In genomic region chrX:791479-792034, GRCh38 we compare ENCODE assay signal across 23 cellular contexts.
DNase-seq lines count a peak whose midpoint lies in the region; ATAC-seq, FAIRE-seq and TF ChIP-seq lines count a peak whose summit lies in the region.
"Had no signal": no experiment of that assay in that cellular context is flagged by ENCODE, and none has a peak within 500 bp of the region (broad histone marks: within the 10 kb centered on the region; RNA-seq: fewer than 3 reads in every experiment).

No MANE protein-coding gene starts in this region.

- H3K79me2 ChIP-seq in GM23338 (replicated peaks; ENCODE audit: insufficient read depth), result no peaks in the 10 kb centered on the region
- H3K79me2 ChIP-seq in neural progenitor cell (ENCODE audit: low read depth), result no peaks in the 10 kb centered on the region

- peaks cover 95% of the 10 kb centered on the region for H3K9me3 Mint-ChIP-seq in GM23338
- H3K9me3 Mint-ChIP-seq in neural progenitor cell, result no peaks in the 10 kb centered on the region

- H3K4me1 ChIP-seq in GM23338 (ENCODE audit: insufficient read depth), result peaks cover 23% of the 10 kb centered on the region
- peaks cover 18% of the 10 kb centered on the region for H3K4me1 ChIP-seq in NT2/D1 (ENCODE audit: insufficient read depth, insufficient read length)
- H3K4me1 ChIP-seq in neural progenitor cell, result peaks cover 33% of the 10 kb centered on the region
- H3K4me1 ChIP-seq: A549 had no signal

- peaks cover 32% of the 10 kb centered on the region; the same call in 2 of the 3 replicates for H3K36me3 Mint-ChIP-seq in GM23338 (ENCODE audit: low read depth)
- H3K36me3 Mint-ChIP-seq in neural progenitor cell, result no peaks in the 10 kb centered on the region

- H3K36me3 ChIP-seq in GM23338 (ENCODE audit: insufficient read depth) (no peaks in the 10 kb centered on the region), NT2/D1 (ENCODE audit: insufficient read depth, insufficient read length, low read length) (no peaks in the 10 kb centered on the region), neural progenitor cell (no peaks in the 10 kb centered on the region)
- H3K36me3 ChIP-seq: BLaER1 had no signal

- no peaks in the 10 kb centered on the region for H3K9me2 ChIP-seq in GM23338 (ENCODE audit: insufficient read depth)
- H3K9me2 ChIP-seq: SK-N-SH had no signal

- DNase-seq in GM23338 (ENCODE audit: low spot score) (peak; percentile 84), NT2/D1 (ENCODE audit: low read depth, low spot score) (peak; percentile 89), iPS DF 4.7 (ENCODE audit: extremely low read depth, low spot score) (peak; percentile 49), neural progenitor cell (ENCODE audit: low spot score) (peak; percentile 66), hippocampal formation (lab: John Stamatoyannopoulos, UW) (no peak), GM12892 (ENCODE audit: insufficient read length) (no peak), AG20443 (ENCODE audit: low spot score) (no peak), amygdala (lab: John Stamatoyannopoulos, UW) (no peak)
- DNase-seq: Calu3; CD4-positive, alpha-beta memory T cell; HCEC 1CT; KG1; MV-4-11; NCI-H1694 treated with DMSO at 0.1 percent for 48 hours; NCI-H226; NCI-H524 treated with DMSO at 0.1 percent for 48 hours; PC-3; RPMI8226; SHP77 treated with DMSO at 0.1 percent for 48 hours; SK-N-SH had no signal

- H3K9ac ChIP-seq in NT2/D1 (ENCODE audit: insufficient read length, low read depth), result no peak overlapping the region
- H3K9ac ChIP-seq in neural progenitor cell, result no peak overlapping the region
- H3K9ac ChIP-seq: BLaER1, SK-N-SH had no signal

- FAIRE-seq in GM12892 (lab: Jason Lieb, UNC), result no peak
- FAIRE-seq: A549, GM12891 had no signal

- H3K4me2 ChIP-seq in GM23338 (peak overlapping the region; percentile 31), neural progenitor cell (peak overlapping the region; percentile 79)
- H3K4me2 ChIP-seq: A549, BLaER1, SK-N-SH had no signal

- no peak overlapping the region for H2AFZ ChIP-seq in GM23338
- no peak overlapping the region for H2AFZ ChIP-seq in neural progenitor cell (replicated peaks)

- peaks cover 5% of the 10 kb centered on the region for H3K27me3 Mint-ChIP-seq in GM23338 (ENCODE audit: insufficient read depth, low read depth, poor library complexity)
- peaks cover 17% of the 10 kb centered on the region for H3K27me3 Mint-ChIP-seq in neural progenitor cell (ENCODE audit: insufficient read depth, low read depth)

- H4K20me1 ChIP-seq in GM23338 (replicated peaks; ENCODE audit: insufficient read depth), result no peaks in the 10 kb centered on the region
- peaks cover 8% of the 10 kb centered on the region for H4K20me1 ChIP-seq in neural progenitor cell (ENCODE audit: low read depth)
- H4K20me1 ChIP-seq: BLaER1 had no signal

- no peak overlapping the region for H3K27ac Mint-ChIP-seq in GM23338
- no peak overlapping the region for H3K27ac Mint-ChIP-seq in neural progenitor cell
- H3K27ac Mint-ChIP-seq: CD4-positive, alpha-beta memory T cell had no signal

- peak; percentile 86 for ATAC-seq in GM23338
- ATAC-seq: A549, PC-3 had no signal

- H3K4me3 Mint-ChIP-seq in GM23338 (no peak overlapping the region), neural progenitor cell (no peak overlapping the region)
- H3K4me3 Mint-ChIP-seq: CD4-positive, alpha-beta memory T cell had no signal

- H3K27me3 ChIP-seq in GM23338 (ENCODE audit: insufficient read depth), result no peaks in the 10 kb centered on the region
- peaks cover 9% of the 10 kb centered on the region for H3K27me3 ChIP-seq in NT2/D1 (ENCODE audit: insufficient read depth, insufficient read length)
- peaks cover 24% of the 10 kb centered on the region for H3K27me3 ChIP-seq in neural progenitor cell
- H3K27me3 ChIP-seq: BLaER1 had no signal

- H3K9me3 ChIP-seq in NT2/D1 (ENCODE audit: insufficient read depth, low read length) (no peaks in the 10 kb centered on the region), neural progenitor cell (ENCODE audit: low read depth) (no peaks in the 10 kb centered on the region)
- H3K9me3 ChIP-seq: A549, BLaER1, SK-N-SH had no signal

- peaks cover 4% of the 10 kb centered on the region; the same call in 1 of the 3 replicates for H3K4me1 Mint-ChIP-seq in GM23338
- peaks cover 28% of the 10 kb centered on the region for H3K4me1 Mint-ChIP-seq in neural progenitor cell

- TF ChIP-seq CTCF in GM23338 (conservative IDR thresholded peaks at IDR 0.05; ENCODE audit: low read depth in 2 of 2) (no peak), neural progenitor cell (IDR thresholded peaks at IDR 0.05) (no peak)

- peak overlapping the region; percentile 94 for H3K27ac ChIP-seq in GM23338 (ENCODE audit: low read depth)
- H3K27ac ChIP-seq in neural progenitor cell, result no peak overlapping the region
- H3K27ac ChIP-seq: A549, BLaER1 had no signal

- TF ChIP-seq POLR2A in GM12892 (IDR thresholded peaks at IDR 0.05; ENCODE audit: low read depth, low read length), result no peak

- H3F3A ChIP-seq in GM23338 (replicated peaks; ENCODE audit: low read depth) (peaks cover 11% of the 10 kb centered on the region), neural progenitor cell (ENCODE audit: low read depth) (peaks cover 46% of the 10 kb centered on the region)

- H3K4me3 ChIP-seq in GM23338, result peak overlapping the region; percentile 27
- no peak overlapping the region for H3K4me3 ChIP-seq in NT2/D1 (ENCODE audit: insufficient read length, low read depth)
- H3K4me3 ChIP-seq in neural progenitor cell, result peak overlapping the region; percentile 35
- H3K4me3 ChIP-seq: A549, BLaER1 had no signal

TF ChIP-seq in GM23338, 12 proteins besides CTCF, POLR2A, EP300 and RAD21:
- TF ChIP-seq NANOG (IDR thresholded peaks at IDR 0.05; ENCODE audit: borderline replicate concordance) (0 out of 2 replicates have a peak, but pooled peaks have one; percentile 33), REST (IDR thresholded peaks at IDR 0.05; ENCODE audit: unreplicated experiment) (no peak), POLR2AphosphoS5 (IDR thresholded peaks at IDR 0.05; ENCODE audit: low read depth) (0 out of 2 replicates have a peak, but pooled peaks have one; percentile 28)

Comparison
In these comparisons a context has a peak if more than half of its experiments do, and no peak if none do; other contexts are left out.
1. DNase-seq: peak in GM23338 (single experiment), NT2/D1 (single experiment), iPS DF 4.7 (single experiment) and neural progenitor cell (single experiment); none in hippocampal formation (0 of 2), GM12892 (single experiment), AG20443 (single experiment) and amygdala (0 of 56).